8 cellular contexts compared by ENCODE assay signal in genomic region chr20:38222231-38222922, GRCh38.
DNase-seq lines count a peak whose midpoint lies in the region; ATAC-seq lines count a peak whose summit lies in the region.

No MANE protein-coding gene starts in this region.

- DNase-seq in activated gamma-delta T cell treated with Interleukin-2 at 50 U/mL for 16 hours = peak; percentile 30
- no peak for DNase-seq in activated gamma-delta T cell (lab: John Stamatoyannopoulos, UW)
- peak; percentile 16 for DNase-seq in NCI-H226
- DNase-seq in activated CD4-positive, alpha-beta T cell treated with anti-CD3 and anti-CD28 coated beads, Interleukin-2, amount 50 U/mL, for 48 hours = peak; percentile 72 to 78
- peak; percentile 32 for DNase-seq in effector CD4-positive, alpha-beta T cell
- peak; percentile 65 to 70 for DNase-seq in memory B cell (ENCODE audit: low spot score in 2 of 2)

- no peaks in the 10 kb centered on the region for H3K27me3 Mint-ChIP-seq in memory B cell
- H3K27me3 Mint-ChIP-seq in stimulated activated memory B cell treated with anti-CD40 and anti-IgM and Interleukin-4, amounts not matched to agents 10 μg/mL and 1 μg/mL and 100 μg/mL, for 72 hours = no peaks in the 10 kb centered on the region

- no peaks in the 10 kb centered on the region for H3K36me3 Mint-ChIP-seq in memory B cell
- no peaks in the 10 kb centered on the region for H3K36me3 Mint-ChIP-seq in stimulated activated memory B cell treated with anti-CD40 and anti-IgM and Interleukin-4, amounts not matched to agents 10 μg/mL and 1 μg/mL and 100 μg/mL, for 72 hours

- ATAC-seq in memory B cell (ENCODE audit: low read depth) (peak; percentile 51), GM21529 (IDR thresholded peaks at IDR 0.05; ENCODE audit: unreplicated experiment) (no peak)
- ATAC-seq in stimulated activated memory B cell treated with anti-CD40 and anti-IgM and Interleukin-4, amounts not matched to agents 10 μg/mL and 1 μg/mL and 100 μg/mL, for 72 hours = peak; percentile 48

- peaks cover 4% of the 10 kb centered on the region for H3K4me1 Mint-ChIP-seq in memory B cell
- peaks cover 10% of the 10 kb centered on the region for H3K4me1 Mint-ChIP-seq in stimulated activated memory B cell treated with anti-CD40 and anti-IgM and Interleukin-4, amounts not matched to agents 10 μg/mL and 1 μg/mL and 100 μg/mL, for 72 hours

- H3K27ac Mint-ChIP-seq in memory B cell = no peak overlapping the region
- H3K27ac Mint-ChIP-seq in stimulated activated memory B cell treated with anti-CD40 and anti-IgM and Interleukin-4, amounts not matched to agents 10 μg/mL and 1 μg/mL and 100 μg/mL, for 72 hours = peak overlapping the region; percentile 12

- no peak overlapping the region for H3K4me3 Mint-ChIP-seq in memory B cell
- H3K4me3 Mint-ChIP-seq in stimulated activated memory B cell treated with anti-CD40 and anti-IgM and Interleukin-4, amounts not matched to agents 10 μg/mL and 1 μg/mL and 100 μg/mL, for 72 hours = no peak overlapping the region

- H3K9me3 Mint-ChIP-seq in memory B cell = no peaks in the 10 kb centered on the region
- H3K9me3 Mint-ChIP-seq in stimulated activated memory B cell treated with anti-CD40 and anti-IgM and Interleukin-4, amounts not matched to agents 10 μg/mL and 1 μg/mL and 100 μg/mL, for 72 hours = no peaks in the 10 kb centered on the region
